ENCODE assay signal across 22 cellular contexts in the genomic region with DNA sequence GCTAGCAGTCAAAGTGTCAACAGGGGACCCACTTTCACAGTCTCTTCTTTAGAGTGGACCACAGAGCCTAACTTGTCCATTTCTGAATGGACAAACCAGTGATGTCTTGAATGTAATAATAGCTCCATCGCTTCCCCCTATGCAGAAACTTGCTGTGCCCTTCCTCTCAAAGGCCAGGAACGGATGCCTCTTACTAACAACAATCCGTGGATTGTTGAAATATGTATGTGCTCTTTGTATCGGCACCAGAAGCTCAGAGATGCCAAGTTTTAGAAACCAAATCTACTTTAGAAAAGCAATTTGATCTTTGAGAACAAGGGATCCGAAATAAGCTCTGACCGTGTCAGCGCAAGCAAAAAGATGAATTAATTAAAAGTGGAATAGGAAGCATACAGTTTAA.
A peak's percentile ranks its signal among the peaks of the same experiment; 100 is the strongest.
DNase-seq lines count a peak whose midpoint lies in the region; ATAC-seq and TF ChIP-seq lines count a peak whose summit lies in the region.
"Had no signal": no experiment of that assay in that cellular context is flagged by ENCODE, and none has a peak within 500 bp of the region (broad histone marks: within the 10 kb centered on the region; RNA-seq: fewer than 3 reads in every experiment).

No MANE protein-coding gene starts in this region.

- no peak overlapping the region for H3K9ac ChIP-seq in IMR-90 (ENCODE audit: low read depth, low read length)
- H3K9ac ChIP-seq: BLaER1 treated with 17β-estradiol and CSF1 and Interleukin-3, amounts not matched to agents 10 nM and 100 nM had no signal

- no peak overlapping the region for H3K56ac ChIP-seq in IMR-90 (ENCODE audit: extremely low read depth, insufficient read depth, low read length)

- no peak for TF ChIP-seq RAD21 in IMR-90 (IDR thresholded peaks at IDR 0.05; ENCODE audit: low read length)

- H2AK9ac ChIP-seq in IMR-90 (replicated peaks; ENCODE audit: low read depth, low read length, poor library complexity): no peak overlapping the region

- no peak overlapping the region for H4K8ac ChIP-seq in IMR-90 (ENCODE audit: low read depth in 2 of 2, low read length in 2 of 2)

- BruUV-seq in IMR-90 (replicated peaks; lab: Mats Ljungman, UMichigan): no TSS peak

- no peaks in the 10 kb centered on the region for H3K27me3 ChIP-seq in IMR-90 (ENCODE audit: control insufficient read depth, insufficient read depth, low read length)
- H3K27me3 ChIP-seq in dorsolateral prefrontal cortex: no peaks in the 10 kb centered on the region
- no peaks in the 10 kb centered on the region for H3K27me3 ChIP-seq in testis
- H3K27me3 ChIP-seq: BE2C; BLaER1 treated with 17β-estradiol and CSF1 and Interleukin-3, amounts not matched to agents 10 nM and 100 nM had no signal

- no peak overlapping the region for H2BK5ac ChIP-seq in IMR-90 (ENCODE audit: low read depth, low read length, poor library complexity, severe bottlenecking)

- no peaks in the 10 kb centered on the region; the same call in 1 of the 2 replicates for H3K9me1 ChIP-seq in IMR-90 (ENCODE audit: insufficient read depth, low read length)

- H2AK5ac ChIP-seq in IMR-90 (ENCODE audit: low read depth, low read length): no peak overlapping the region

- ATAC-seq in IMR-90 (ENCODE audit: low read depth): no peak
- no peak for ATAC-seq in left lobe of liver
- ATAC-seq: A549 had no signal

- no peak for DNase-seq in IMR-90
- DNase-seq in foreskin melanocyte: peak; percentile 91
- DNase-seq in midbrain (lab: John Stamatoyannopoulos, UW): peak; percentile 9
- no peak for DNase-seq in left lobe of liver (ENCODE audit: low spot score)
- no peak for DNase-seq in dorsolateral prefrontal cortex
- no peak for DNase-seq in testis
- no peak for DNase-seq in kidney glomerular epithelial cell (lab: John Stamatoyannopoulos, UW)
- DNase-seq: 8988T; ACHN; AML-193; BE2C; Calu3; CD4-positive, alpha-beta T cell; CD8-positive, alpha-beta memory T cell; COR-L47; DMS53; DND-41; GOT3; HFFc6 had no signal

- H3K27ac ChIP-seq in IMR-90 (ENCODE audit: insufficient read depth, low read length) (no peak overlapping the region), dorsolateral prefrontal cortex (no peak overlapping the region), testis (no peak overlapping the region)
- H3K27ac ChIP-seq: A549; BLaER1 treated with 17β-estradiol and CSF1 and Interleukin-3, amounts not matched to agents 10 nM and 100 nM had no signal

- intact Hi-C loops in IMR-90 (cut with micrococcal nuclease) (no loop called here), dorsolateral prefrontal cortex (cut with DNase I) (no loop called here), testis (cut with DNase I; ENCODE audit: low total_unique reads) (no loop called here)

- in situ Hi-C loops in IMR-90 (cut with MboI; ENCODE audit: low sequenced_read_pairs): no loop called here

- H3K4me3 ChIP-seq in IMR-90 (ENCODE audit: insufficient read depth, low read depth, low read length) (no peak overlapping the region), dorsolateral prefrontal cortex (peak overlapping the region in 1 of 59 donors; percentile 19), testis (no peak overlapping the region)
- H3K4me3 ChIP-seq: A549; BLaER1 treated with 17β-estradiol and CSF1 and Interleukin-3, amounts not matched to agents 10 nM and 100 nM; HAP-1 had no signal

- POLR2A ChIA-PET in IMR-90 (lab: Charles Lee; ENCODE audit: unreplicated experiment): no interaction called here

- TF ChIP-seq POLR2A in IMR-90 (IDR thresholded peaks at IDR 0.05; ENCODE audit: low read depth, low read length): no peak
- no peak for TF ChIP-seq POLR2A in testis (IDR thresholded peaks at IDR 0.05)

- TF ChIP-seq CTCF in IMR-90 (conservative IDR thresholded peaks at IDR 0.05; ENCODE audit: low read depth, low read length) (no peak), dorsolateral prefrontal cortex (IDR thresholded peaks at IDR 0.05 in 54 of 56, conservative IDR thresholded peaks at IDR 0.05 in 2 of 56; ENCODE audit: low read depth in 1 of 56, partially characterized antibody in 56 of 56) (no peak), testis (IDR thresholded peaks at IDR 0.05) (no peak)

- H4K5ac ChIP-seq in IMR-90 (ENCODE audit: low read depth, low read length): no peak overlapping the region

- H3K23ac ChIP-seq in IMR-90 (ENCODE audit: low read depth, low read length): no peak overlapping the region

- no CpG with 5 or more reads among the region's 7 CpGs for WGBS in IMR-90 (ENCODE audit: extremely low coverage in 2 of 2, insufficient read length in 1 of 2), 2 experiments
- WGBS in testis, 2 donors: 69 to 78% methylated on average over 7 of the region's 7 CpGs

- H3K4me1 ChIP-seq in IMR-90 (ENCODE audit: control insufficient read depth, insufficient read depth, low read length) (peaks cover 9% of the 10 kb centered on the region), testis (peaks cover 4% of the 10 kb centered on the region)
- H3K4me1 ChIP-seq: A549; BE2C; BLaER1 treated with 17β-estradiol and CSF1 and Interleukin-3, amounts not matched to agents 10 nM and 100 nM; HAP-1 had no signal

- dilution Hi-C loops in IMR-90 (cut with HindIII; ENCODE audit: low sequenced_read_pairs, unreplicated experiment): no loop called here

- H2BK15ac ChIP-seq in IMR-90 (ENCODE audit: low read depth, low read length): 0 out of 3 replicates have a peak overlapping the region, but pooled peaks have one; percentile 27

- H3K4ac ChIP-seq in IMR-90 (ENCODE audit: low read depth, low read length): no peak overlapping the region

- no peaks in the 10 kb centered on the region for H3K79me1 ChIP-seq in IMR-90 (ENCODE audit: low read depth in 1 of 2, low read length in 2 of 2)

- no peak overlapping the region for H2AFZ ChIP-seq in IMR-90 (replicated peaks; ENCODE audit: low read length, poor library complexity)

- H2BK120ac ChIP-seq in IMR-90 (ENCODE audit: low read depth, low read length): no peak overlapping the region

- H3K9me3 ChIP-seq in IMR-90 (ENCODE audit: control insufficient read depth, insufficient read depth, low read length) (no peaks in the 10 kb centered on the region), testis (no peaks in the 10 kb centered on the region)
- H3K9me3 ChIP-seq: A549; BE2C; BLaER1 treated with 17β-estradiol and CSF1 and Interleukin-3, amounts not matched to agents 10 nM and 100 nM; HAP-1 had no signal

- CTCF ChIA-PET in IMR-90 (lab: Yijun Ruan, JAX): no interaction called here

- no peak overlapping the region for H3K18ac ChIP-seq in IMR-90 (ENCODE audit: low read depth, low read length)

- H4K91ac ChIP-seq in IMR-90 (ENCODE audit: insufficient read depth, low read depth, low read length): no peak overlapping the region

- H3K36me3 ChIP-seq in IMR-90 (ENCODE audit: control insufficient read depth, insufficient read depth, low read length): no peaks in the 10 kb centered on the region
- H3K36me3 ChIP-seq in testis (ENCODE audit: low read depth, missing control alignments): no peaks in the 10 kb centered on the region
- H3K36me3 ChIP-seq: BE2C; BLaER1 treated with 17β-estradiol and CSF1 and Interleukin-3, amounts not matched to agents 10 nM and 100 nM; HAP-1 had no signal

- H3K14ac ChIP-seq in IMR-90 (replicated peaks; ENCODE audit: low read depth, low read length): no peak overlapping the region

- no peak overlapping the region for H3K4me2 ChIP-seq in IMR-90 (ENCODE audit: low read depth, low read length)
- H3K4me2 ChIP-seq: A549; BLaER1 treated with 17β-estradiol and CSF1 and Interleukin-3, amounts not matched to agents 10 nM and 100 nM had no signal

- H4K20me1 ChIP-seq in IMR-90 (ENCODE audit: insufficient read depth, low read length): no peaks in the 10 kb centered on the region
- H4K20me1 ChIP-seq: BLaER1 treated with 17β-estradiol and CSF1 and Interleukin-3, amounts not matched to agents 10 nM and 100 nM had no signal

- H2BK20ac ChIP-seq in IMR-90 (ENCODE audit: low read depth, low read length): no peak overlapping the region

TF ChIP-seq in IMR-90, 13 proteins besides CTCF, POLR2A, EP300 and RAD21:
- TF ChIP-seq CEBPB (IDR thresholded peaks at IDR 0.05; ENCODE audit: low read depth, low read length) (no peak), MAZ (IDR thresholded peaks at IDR 0.05; ENCODE audit: borderline replicate concordance, low read depth, low read length) (no peak), BHLHE40 (IDR thresholded peaks at IDR 0.05; ENCODE audit: low read depth, low read length) (no peak), RFX5 (IDR thresholded peaks at IDR 0.05; ENCODE audit: low read depth, low read length) (no peak), CHD1 (IDR thresholded peaks at IDR 0.05; ENCODE audit: low read depth, low read length) (no peak), FOS (IDR thresholded peaks at IDR 0.05; ENCODE audit: low read depth, low read length) (no peak), SMC3 (IDR thresholded peaks at IDR 0.05; ENCODE audit: low read depth, low read length) (no peak), MAFK (IDR thresholded peaks at IDR 0.05; ENCODE audit: low read depth, low read length) (no peak), RCOR1 (IDR thresholded peaks at IDR 0.05; ENCODE audit: insufficient replicate concordance, low read length) (no peak), MXI1 (IDR thresholded peaks at IDR 0.05; ENCODE audit: borderline replicate concordance, low read depth, low read length) (no peak), NFE2L2 (IDR thresholded peaks at IDR 0.05; ENCODE audit: low read depth, low read length) (no peak)
- TF ChIP-seq, protein P1, sequence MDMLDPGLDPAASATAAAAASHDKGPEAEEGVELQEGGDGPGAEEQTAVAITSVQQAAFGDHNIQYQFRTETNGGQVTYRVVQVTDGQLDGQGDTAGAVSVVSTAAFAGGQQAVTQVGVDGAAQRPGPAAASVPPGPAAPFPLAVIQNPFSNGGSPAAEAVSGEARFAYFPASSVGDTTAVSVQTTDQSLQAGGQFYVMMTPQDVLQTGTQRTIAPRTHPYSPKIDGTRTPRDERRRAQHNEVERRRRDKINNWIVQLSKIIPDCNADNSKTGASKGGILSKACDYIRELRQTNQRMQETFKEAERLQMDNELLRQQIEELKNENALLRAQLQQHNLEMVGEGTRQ (IDR thresholded peaks at IDR 0.05; ENCODE audit: low read depth, low read length): no peak
- TF ChIP-seq, protein P2, sequence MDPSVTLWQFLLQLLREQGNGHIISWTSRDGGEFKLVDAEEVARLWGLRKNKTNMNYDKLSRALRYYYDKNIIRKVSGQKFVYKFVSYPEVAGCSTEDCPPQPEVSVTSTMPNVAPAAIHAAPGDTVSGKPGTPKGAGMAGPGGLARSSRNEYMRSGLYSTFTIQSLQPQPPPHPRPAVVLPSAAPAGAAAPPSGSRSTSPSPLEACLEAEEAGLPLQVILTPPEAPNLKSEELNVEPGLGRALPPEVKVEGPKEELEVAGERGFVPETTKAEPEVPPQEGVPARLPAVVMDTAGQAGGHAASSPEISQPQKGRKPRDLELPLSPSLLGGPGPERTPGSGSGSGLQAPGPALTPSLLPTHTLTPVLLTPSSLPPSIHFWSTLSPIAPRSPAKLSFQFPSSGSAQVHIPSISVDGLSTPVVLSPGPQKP (IDR thresholded peaks at IDR 0.05; ENCODE audit: borderline replicate concordance, low read depth, low read length): no peak

Comparison
In these comparisons a context has a peak if more than half of its experiments do, and no peak if none do; other contexts are left out.
1. DNase-seq: peak in foreskin melanocyte (single experiment) and midbrain (single experiment); none in IMR-90 (single experiment), left lobe of liver (single experiment), dorsolateral prefrontal cortex (0 of 10), testis (single experiment) and kidney glomerular epithelial cell (single experiment).